In the genomic region with DNA sequence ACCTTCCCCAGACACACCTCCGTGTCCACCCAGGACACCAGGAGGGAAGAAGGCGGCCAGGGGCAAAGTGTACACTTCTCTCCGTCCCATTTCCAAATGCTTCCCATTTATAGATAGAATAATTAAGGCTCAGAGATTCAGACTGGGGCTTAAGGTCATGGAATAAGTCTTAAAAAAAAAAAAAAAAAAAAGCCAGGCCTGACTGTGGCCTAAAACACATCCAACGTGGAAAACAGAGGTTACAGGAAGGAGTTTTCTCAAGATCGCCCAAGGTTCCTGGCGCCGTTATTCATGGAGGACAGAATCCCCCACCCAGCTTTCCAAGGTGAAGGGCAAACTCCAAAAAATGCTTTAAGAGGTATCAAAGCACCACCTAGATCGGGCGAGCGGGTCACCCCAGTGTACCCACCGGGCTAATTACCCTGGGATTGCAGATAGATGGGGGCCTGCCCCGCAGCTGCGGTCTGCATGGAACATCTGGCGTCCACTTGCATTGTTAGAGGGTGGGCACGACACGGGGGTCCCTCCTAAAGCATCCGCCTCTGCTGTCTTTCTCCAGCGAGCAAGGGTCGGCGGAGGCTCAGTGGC, we compare ENCODE assay signal across 9 cellular contexts. TPM values are rescaled to one million over a fixed set of nuclear protein-coding genes. Genes with fewer than 3 reads are reported as not detected.
A peak's percentile ranks its signal among the peaks of the same experiment; 100 is the strongest.
DNase-seq lines count a peak whose midpoint lies in the region; ATAC-seq and TF ChIP-seq lines count a peak whose summit lies in the region.
"Had no signal": no experiment of that assay in that cellular context is flagged by ENCODE, and none has a peak within 500 bp of the region (broad histone marks: within the 10 kb centered on the region; RNA-seq: fewer than 3 reads in every experiment).

No MANE protein-coding gene starts in this region.

- DNase-seq in right atrium auricular region (ENCODE audit: low spot score) (no peak), left ventricle myocardium superior (no peak), breast epithelium (ENCODE audit: low spot score in 2 of 2) (no peak), vagina (ENCODE audit: extremely low spot score in 2 of 2) (no peak), ACHN (no peak), NCI-H82 treated with DMSO at 0.1 percent for 48 hours (lab: John Stamatoyannopoulos, UW; ENCODE audit: unreplicated experiment) (no peak)

- no peaks in the 10 kb centered on the region for H3K27me3 ChIP-seq in right atrium auricular region
- H3K27me3 ChIP-seq in breast epithelium = no peaks in the 10 kb centered on the region
- no peaks in the 10 kb centered on the region for H3K27me3 ChIP-seq in mononuclear cell (ENCODE audit: insufficient read depth, low read length)
- no peaks in the 10 kb centered on the region for H3K27me3 ChIP-seq in vagina

- H3K27ac ChIP-seq in right atrium auricular region (peak overlapping the region; percentile 98 to 100), breast epithelium (peak overlapping the region; percentile 100), vagina (peak overlapping the region; percentile 100)

- in situ Hi-C loops in ACHN (cut with HindIII; ENCODE audit: low pct_ligation_motif_present, low pct_unique_long_range_greater_than_20kb, low sequenced_read_pairs) = no loop called here

- TF ChIP-seq POLR2A in breast epithelium (IDR thresholded peaks at IDR 0.05) (peak; percentile 1), vagina (IDR thresholded peaks at IDR 0.05) (no peak)

- intact Hi-C loops in left ventricle myocardium superior (cut with micrococcal nuclease) (no loop called here), breast epithelium (cut with DNase I; ENCODE audit: low total_unique reads) (no loop called here), vagina (cut with DNase I) (loop anchor here (10.0 kb wide), 1 partner anchor 686 kb away; a partner anchor contains a TSS)

- no peak for ATAC-seq in left ventricle myocardium superior
- ATAC-seq in GM21528 (IDR thresholded peaks at IDR 0.05; ENCODE audit: low FRiP score, unreplicated experiment) = no peak

- TF ChIP-seq CTCF in right atrium auricular region (IDR thresholded peaks at IDR 0.05) = no peak
- TF ChIP-seq CTCF in breast epithelium (IDR thresholded peaks at IDR 0.05) = no peak
- TF ChIP-seq CTCF in vagina (IDR thresholded peaks at IDR 0.05) = no peak

- no peaks in the 10 kb centered on the region for H3K9me3 ChIP-seq in right atrium auricular region
- H3K9me3 ChIP-seq in breast epithelium = no peaks in the 10 kb centered on the region
- H3K9me3 ChIP-seq in mononuclear cell (ENCODE audit: low read depth, low read length) = no peaks in the 10 kb centered on the region
- no peaks in the 10 kb centered on the region for H3K9me3 ChIP-seq in vagina

- H3K4me3 ChIP-seq in right atrium auricular region (peak overlapping the region; percentile 99 to 100), breast epithelium (peak overlapping the region; percentile 89 to 99 (median 96)), mononuclear cell (ENCODE audit: low read length) (peak overlapping the region; percentile 73), vagina (peak overlapping the region; percentile 98 to 100)

- H3K4me1 ChIP-seq in right atrium auricular region (peaks cover 0 to 71% of the 10 kb centered on the region in 2 donors), breast epithelium (peaks cover 31 to 44% of the 10 kb centered on the region in 2 donors), mononuclear cell (ENCODE audit: insufficient read depth, low read length) (peaks cover 88% of the 10 kb centered on the region), vagina (peaks cover 83% of the 10 kb centered on the region)

- peaks cover 30% of the 10 kb centered on the region for H3K36me3 ChIP-seq in right atrium auricular region
- no peaks in the 10 kb centered on the region for H3K36me3 ChIP-seq in breast epithelium
- peaks cover 0 to 6% of the 10 kb centered on the region in 2 donors for H3K36me3 ChIP-seq in vagina

RNA-seq across cellular contexts. Expression of a gene that starts 36.1 kb away (rescaled TPM):
- total RNA-seq in right atrium auricular region = not detected
- 0.69 TPM for total RNA-seq in left ventricle myocardium superior
- total RNA-seq in breast epithelium = not detected
- not detected for total RNA-seq in mononuclear cell
- total RNA-seq in vagina = not detected
- total RNA-seq: HT1080 had no signal

RNA-seq across cellular contexts. Expression of a gene that starts 45.6 kb away (rescaled TPM):
- 1 to 10 TPM; 5.7 to 9.8 TPM for total RNA-seq in right atrium auricular region
- total RNA-seq in left ventricle myocardium superior = 2.3 TPM
- 1 to 10 TPM; 1.1 to 8.5 (median 6.9) TPM for total RNA-seq in breast epithelium
- 1.5 TPM for total RNA-seq in mononuclear cell
- 13.0 TPM for total RNA-seq in vagina
